ENCODE assay signal across 15 cellular contexts in genomic region chr4:24720979-24721378, GRCh38.
A peak's percentile ranks its signal among the peaks of the same experiment; 100 is the strongest.
DNase-seq lines count a peak whose midpoint lies in the region; ATAC-seq lines count a peak whose summit lies in the region.
"Had no signal": no experiment of that assay in that cellular context is flagged by ENCODE, and none has a peak within 500 bp of the region (broad histone marks: within the 10 kb centered on the region; RNA-seq: fewer than 3 reads in every experiment).

No MANE protein-coding gene starts in this region.

- H3K27ac Mint-ChIP-seq in activated T-cell treated with anti-CD3 and anti-CD28 coated beads, Interleukin-2, amount 50 U/mL, for 72 hours = no peak overlapping the region
- H3K27ac Mint-ChIP-seq: B cell; CD8-positive, alpha-beta T cell had no signal

- H3K27me3 ChIP-seq in H7 (ENCODE audit: control insufficient read depth, insufficient read depth, low read length) (no peaks in the 10 kb centered on the region; the same call in 1 of the 2 replicates), HUES64 (ENCODE audit: insufficient read depth, low read length) (no peaks in the 10 kb centered on the region)
- H3K27me3 ChIP-seq: BLaER1 treated with 17β-estradiol and CSF1 and Interleukin-3, amounts not matched to agents 10 nM and 100 nM had no signal

- no peaks in the 10 kb centered on the region for H3K4me1 Mint-ChIP-seq in activated T-cell treated with anti-CD3 and anti-CD28 coated beads, Interleukin-2, amount 50 U/mL, for 72 hours (ENCODE audit: low read depth)
- H3K4me1 Mint-ChIP-seq: B cell had no signal

- no peak overlapping the region for H3K9ac ChIP-seq in HUES64 (ENCODE audit: low read depth, low read length)
- H3K9ac ChIP-seq: BLaER1 treated with 17β-estradiol and CSF1 and Interleukin-3, amounts not matched to agents 10 nM and 100 nM had no signal

- intact Hi-C loops in left cardiac atrium (cut with DNase I) (no loop called here), Right ventricle myocardium superior (cut with DNase I) (no loop called here)

- 21% methylated on average over 2 of the region's 2 CpGs for WGBS in HUES64

- ATAC-seq in left cardiac atrium (no peak), Right ventricle myocardium superior (ENCODE audit: poor library complexity) (no peak)
- ATAC-seq in activated T-cell treated with anti-CD3 and anti-CD28 coated beads, Interleukin-2, amount 50 U/mL, for 72 hours (replicated peaks in 1 of 2) = no peak
- ATAC-seq: CD8-positive, alpha-beta T cell; GM12878 had no signal

- peaks cover 24% of the 10 kb centered on the region for H3K4me1 ChIP-seq in HUES64 (ENCODE audit: insufficient read depth, low read length)
- H3K4me1 ChIP-seq: BLaER1 treated with 17β-estradiol and CSF1 and Interleukin-3, amounts not matched to agents 10 nM and 100 nM had no signal

- H3K27me3 Mint-ChIP-seq in activated T-cell treated with anti-CD3 and anti-CD28 coated beads, Interleukin-2, amount 50 U/mL, for 72 hours (ENCODE audit: low read depth) = no peaks in the 10 kb centered on the region

- peak; percentile 53 for DNase-seq in H7
- peak; percentile 5 for DNase-seq in iPS DF 19.7 (ENCODE audit: low read depth, low spot score)
- DNase-seq in kidney tubule cell (ENCODE audit: low spot score) = no peak
- no peak for DNase-seq in left cardiac atrium
- DNase-seq in Right ventricle myocardium superior = no peak
- no peak for DNase-seq in activated T-cell treated with anti-CD3 and anti-CD28 coated beads, Interleukin-2, amount 50 U/mL, for 72 hours
- DNase-seq: Calu3; CD8-positive, alpha-beta T cell; DMS79 treated with DMSO at 0.1 percent for 48 hours; KG1 had no signal

- no peaks in the 10 kb centered on the region for H3K36me3 ChIP-seq in H7 (replicated peaks; ENCODE audit: control insufficient read depth, insufficient read depth, low read length)
- no peaks in the 10 kb centered on the region for H3K36me3 ChIP-seq in HUES64 (ENCODE audit: insufficient read depth, low read length)
- H3K36me3 ChIP-seq: BLaER1 treated with 17β-estradiol and CSF1 and Interleukin-3, amounts not matched to agents 10 nM and 100 nM had no signal

- H3K9me3 Mint-ChIP-seq in activated T-cell treated with anti-CD3 and anti-CD28 coated beads, Interleukin-2, amount 50 U/mL, for 72 hours = peaks cover 2 to 4% of the 10 kb centered on the region in 2 donors
- H3K9me3 Mint-ChIP-seq: CD8-positive, alpha-beta T cell had no signal

- H3K9me3 ChIP-seq in HUES64 (ENCODE audit: insufficient read depth, low read depth, low read length) = no peaks in the 10 kb centered on the region

- no peak overlapping the region for H3K4me3 Mint-ChIP-seq in activated T-cell treated with anti-CD3 and anti-CD28 coated beads, Interleukin-2, amount 50 U/mL, for 72 hours
- H3K4me3 Mint-ChIP-seq: B cell; CD8-positive, alpha-beta T cell had no signal

- H3K27ac ChIP-seq in HUES64 (ENCODE audit: low read depth, low read length) = peak overlapping the region; percentile 77; the same call in 1 of the 2 replicates
- H3K27ac ChIP-seq: BLaER1 treated with 17β-estradiol and CSF1 and Interleukin-3, amounts not matched to agents 10 nM and 100 nM; HL-60 had no signal

- H3K4me3 ChIP-seq in H7 (ENCODE audit: insufficient read depth, low read depth, low read length) = no peak overlapping the region
- H3K4me3 ChIP-seq in HUES64 (ENCODE audit: low read length) = 0 out of 2 replicates have a peak overlapping the region, but pooled peaks have one; percentile 12
- H3K4me3 ChIP-seq: BLaER1 treated with 17β-estradiol and CSF1 and Interleukin-3, amounts not matched to agents 10 nM and 100 nM; GM12878 had no signal

- H3K36me3 Mint-ChIP-seq in activated T-cell treated with anti-CD3 and anti-CD28 coated beads, Interleukin-2, amount 50 U/mL, for 72 hours (ENCODE audit: insufficient read depth in 2 of 2) = peaks cover 2% of the 10 kb centered on the region in 2 donors
- H3K36me3 Mint-ChIP-seq: CD8-positive, alpha-beta T cell had no signal

Comparison
In these comparisons a context has a peak if more than half of its experiments do, and no peak if none do; other contexts are left out.
1. DNase-seq: peak in H7 (single experiment) and iPS DF 19.7 (single experiment); none in kidney tubule cell (single experiment), left cardiac atrium (single experiment), Right ventricle myocardium superior (single experiment) and activated T-cell treated with anti-CD3 and anti-CD28 coated beads, Interleukin-2, amount 50 U/mL, for 72 hours (0 of 2).